ENCODE assay signal across 8 cellular contexts in the genomic region with DNA sequence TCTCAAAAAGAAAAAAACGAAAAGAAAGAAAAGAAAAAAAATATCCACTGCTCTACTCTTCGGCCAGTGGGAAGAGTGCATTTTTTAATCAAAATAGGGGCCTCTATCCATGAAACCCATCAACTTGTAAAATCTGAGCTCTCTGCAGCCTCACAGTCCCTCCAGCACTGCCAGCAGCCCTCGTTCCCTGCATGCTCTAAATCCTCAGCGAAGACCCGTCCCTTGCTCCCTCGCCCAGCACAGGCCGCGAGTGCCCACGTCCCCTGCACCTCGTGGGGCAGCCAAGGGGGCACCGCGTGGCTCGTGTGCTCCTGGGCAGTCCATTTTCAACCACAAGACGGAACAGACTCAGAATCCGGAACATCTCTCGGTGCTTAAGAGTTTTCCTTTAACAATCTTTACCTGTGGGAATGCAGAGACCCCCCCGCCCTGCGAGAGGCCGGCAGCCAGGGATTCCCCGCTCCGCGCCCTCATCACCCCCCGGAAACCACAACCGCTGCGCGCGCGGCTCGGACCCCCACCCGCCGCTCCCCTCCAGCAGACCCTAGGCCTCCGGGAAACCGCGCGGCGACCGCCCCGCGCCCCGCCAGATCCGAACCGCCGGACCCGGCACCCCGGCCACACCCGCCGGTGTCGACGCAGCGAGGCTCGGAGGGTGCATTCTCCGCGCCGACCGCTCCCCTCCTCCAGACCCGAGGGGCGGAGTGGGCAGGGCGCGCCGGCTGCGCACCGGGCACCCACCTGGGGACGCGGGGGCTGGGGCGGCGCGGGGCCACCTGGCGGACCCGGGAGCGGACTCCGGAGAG. TPM values are rescaled to one million over a fixed set of nuclear protein-coding genes. Genes with fewer than 3 reads are reported as not detected.
DNase-seq lines count a peak whose midpoint lies in the region; ATAC-seq and TF ChIP-seq lines count a peak whose summit lies in the region.

No MANE protein-coding gene starts in this region.

- peak overlapping the region; percentile 92 for H3K4me3 Mint-ChIP-seq in activated CD4-positive, alpha-beta T cell treated with anti-CD3 and anti-CD28 coated beads, Interleukin-2, amount 10 ng/mL, durations not matched to agents 7 days and 5 days
- H3K4me3 Mint-ChIP-seq in natural killer cell treated with Interleukin-12 subunit alpha and Interleukin-12 subunit beta and Interleukin-15 and Interleukin-18, amount 100 ng/mL, for 72 hours = peak overlapping the region; percentile 96

- H3K4me3 ChIP-seq in dorsolateral prefrontal cortex = peak overlapping the region; percentile 70 to 99 (median 92)

- DNase-seq in activated CD4-positive, alpha-beta T cell treated with anti-CD3 and anti-CD28 coated beads, Interleukin-2, amount 10 ng/mL, durations not matched to agents 7 days and 5 days = no peak
- DNase-seq in activated CD4-positive, alpha-beta T cell treated with anti-CD3 and anti-CD28 coated beads, Interleukin-2, amount 50 U/mL, for 1 hour = no peak
- peak; percentile 64 for DNase-seq in NCI-H2227 treated with DMSO at 0.1 percent for 48 hours (lab: John Stamatoyannopoulos, UW)
- no peak for DNase-seq in dorsolateral prefrontal cortex
- peak; percentile 69 for DNase-seq in natural killer cell treated with Interleukin-12 subunit alpha and Interleukin-12 subunit beta and Interleukin-15 and Interleukin-18, amount 100 ng/mL, for 72 hours (ENCODE audit: low spot score)
- no peak for DNase-seq in amniotic stem cell (lab: John Stamatoyannopoulos, UW)

- POLR2A ChIA-PET in activated CD4-positive, alpha-beta T cell treated with anti-CD3 and anti-CD28 coated beads, Interleukin-2, amount 10 ng/mL, durations not matched to agents 7 days and 5 days (lab: Charles Lee) = interaction anchor here (1.1 kb wide), 1 partner anchor 17 kb away, joined by 3 read pairs; no protein-coding TSS in a partner anchor

- TF ChIP-seq CTCF in dorsolateral prefrontal cortex (IDR thresholded peaks at IDR 0.05 in 54 of 56, conservative IDR thresholded peaks at IDR 0.05 in 2 of 56; ENCODE audit: low read depth in 1 of 56, partially characterized antibody in 56 of 56) = no peak

- peak overlapping the region in 45 of 59 donors; percentile 4 to 90 (median 76) for H3K27ac ChIP-seq in dorsolateral prefrontal cortex

- intact Hi-C loops in dorsolateral prefrontal cortex (cut with DNase I) = loop anchor here in 1 of 2 donors (2.0 to 10.0 kb wide), 3 partner anchors 16 to 290 kb away; partner anchors contain the start of genes DPY19L3 and NUDT19

- H3K36me3 Mint-ChIP-seq in activated CD4-positive, alpha-beta T cell treated with anti-CD3 and anti-CD28 coated beads, Interleukin-2, amount 10 ng/mL, durations not matched to agents 7 days and 5 days (ENCODE audit: low read depth) = peaks cover 10% of the 10 kb centered on the region
- H3K36me3 Mint-ChIP-seq in natural killer cell treated with Interleukin-12 subunit alpha and Interleukin-12 subunit beta and Interleukin-15 and Interleukin-18, amount 100 ng/mL, for 72 hours = no peaks in the 10 kb centered on the region

- H3K27ac Mint-ChIP-seq in activated CD4-positive, alpha-beta T cell treated with anti-CD3 and anti-CD28 coated beads, Interleukin-2, amount 10 ng/mL, durations not matched to agents 7 days and 5 days = peak overlapping the region; percentile 90
- peak overlapping the region; percentile 70 to 78 for H3K27ac Mint-ChIP-seq in natural killer cell treated with Interleukin-12 subunit alpha and Interleukin-12 subunit beta and Interleukin-15 and Interleukin-18, amount 100 ng/mL, for 72 hours

- CTCF ChIA-PET in activated CD4-positive, alpha-beta T cell treated with anti-CD3 and anti-CD28 coated beads, Interleukin-2, amount 10 ng/mL, durations not matched to agents 7 days and 5 days (lab: Charles Lee) = interaction anchor here (0.5 to 0.6 kb wide), 3 partner anchors 33 to 1048 kb away, joined by 3 to 4 read pairs (median 3); no protein-coding TSS in a partner anchor

- H3K9me3 Mint-ChIP-seq in activated CD4-positive, alpha-beta T cell treated with anti-CD3 and anti-CD28 coated beads, Interleukin-2, amount 10 ng/mL, durations not matched to agents 7 days and 5 days = no peaks in the 10 kb centered on the region
- no peaks in the 10 kb centered on the region for H3K9me3 Mint-ChIP-seq in natural killer cell treated with Interleukin-12 subunit alpha and Interleukin-12 subunit beta and Interleukin-15 and Interleukin-18, amount 100 ng/mL, for 72 hours

- H3K27me3 Mint-ChIP-seq in activated CD4-positive, alpha-beta T cell treated with anti-CD3 and anti-CD28 coated beads, Interleukin-2, amount 10 ng/mL, durations not matched to agents 7 days and 5 days = peaks cover 15% of the 10 kb centered on the region
- H3K27me3 Mint-ChIP-seq in natural killer cell treated with Interleukin-12 subunit alpha and Interleukin-12 subunit beta and Interleukin-15 and Interleukin-18, amount 100 ng/mL, for 72 hours = peaks cover 5 to 6% of the 10 kb centered on the region in 2 donors

- peaks cover 44% of the 10 kb centered on the region for H3K4me1 Mint-ChIP-seq in activated CD4-positive, alpha-beta T cell treated with anti-CD3 and anti-CD28 coated beads, Interleukin-2, amount 10 ng/mL, durations not matched to agents 7 days and 5 days
- peaks cover 34 to 37% of the 10 kb centered on the region in 2 donors for H3K4me1 Mint-ChIP-seq in natural killer cell treated with Interleukin-12 subunit alpha and Interleukin-12 subunit beta and Interleukin-15 and Interleukin-18, amount 100 ng/mL, for 72 hours (ENCODE audit: low read depth in 2 of 2)

- H3K27me3 ChIP-seq in dorsolateral prefrontal cortex = peaks cover 0 to 15% (median 4%) of the 10 kb centered on the region in 45 donors

- no peak for ATAC-seq in natural killer cell treated with Interleukin-12 subunit alpha and Interleukin-12 subunit beta and Interleukin-15 and Interleukin-18, amount 100 ng/mL, for 72 hours
- ATAC-seq in GM18870 (IDR thresholded peaks at IDR 0.05; ENCODE audit: unreplicated experiment) (no peak), HG03139 (IDR thresholded peaks at IDR 0.05; ENCODE audit: unreplicated experiment) (no peak)

RNA-seq across cellular contexts. Expression of gene ANKRD27, which starts 0.6 kb away (rescaled TPM):
- 10 to 100 TPM; 49.3 to 49.8 TPM for total RNA-seq in activated CD4-positive, alpha-beta T cell treated with anti-CD3 and anti-CD28 coated beads, Interleukin-2, amount 10 ng/mL, durations not matched to agents 7 days and 5 days
- 10 to 100 TPM; 27.8 to 59.7 (median 42.6) TPM for total RNA-seq in dorsolateral prefrontal cortex
- 10 to 100 TPM; 47.3 to 55.6 TPM for total RNA-seq in natural killer cell treated with Interleukin-12 subunit alpha and Interleukin-12 subunit beta and Interleukin-15 and Interleukin-18, amount 100 ng/mL, for 72 hours

RNA-seq across cellular contexts. Expression of gene RGS9BP, which starts 1.3 kb away (rescaled TPM):
- under 1 TPM; 0.35 TPM for total RNA-seq in activated CD4-positive, alpha-beta T cell treated with anti-CD3 and anti-CD28 coated beads, Interleukin-2, amount 10 ng/mL, durations not matched to agents 7 days and 5 days
- total RNA-seq in dorsolateral prefrontal cortex = 1 to 10 TPM in 109 of 120 experiments, under 1 TPM in 11; 0.36 to 4.8 (median 1.8) TPM
- under 1 TPM in 1 of 2 donors, not detected in 1; 0.20 TPM for total RNA-seq in natural killer cell treated with Interleukin-12 subunit alpha and Interleukin-12 subunit beta and Interleukin-15 and Interleukin-18, amount 100 ng/mL, for 72 hours

RNA-seq across cellular contexts. Expression of gene NUDT19, which starts 17.3 kb away (rescaled TPM):
- total RNA-seq in activated CD4-positive, alpha-beta T cell treated with anti-CD3 and anti-CD28 coated beads, Interleukin-2, amount 10 ng/mL, durations not matched to agents 7 days and 5 days = 10 to 100 TPM; 15.6 to 16.0 TPM
- total RNA-seq in dorsolateral prefrontal cortex = 1 to 10 TPM; 4.0 to 9.7 (median 6.3) TPM
- total RNA-seq in natural killer cell treated with Interleukin-12 subunit alpha and Interleukin-12 subunit beta and Interleukin-15 and Interleukin-18, amount 100 ng/mL, for 72 hours = 10 to 100 TPM; 19.6 to 21.7 TPM

RNA-seq across cellular contexts. Expression of gene TDRD12, which starts 45.2 kb away (rescaled TPM):
- total RNA-seq in activated CD4-positive, alpha-beta T cell treated with anti-CD3 and anti-CD28 coated beads, Interleukin-2, amount 10 ng/mL, durations not matched to agents 7 days and 5 days = under 1 TPM; 0.25 to 0.52 TPM
- total RNA-seq in dorsolateral prefrontal cortex = 1 to 10 TPM in 40 of 120 experiments, under 1 TPM in 79, not detected in 1; 0.20 to 3.9 (median 0.83) TPM
- total RNA-seq in natural killer cell treated with Interleukin-12 subunit alpha and Interleukin-12 subunit beta and Interleukin-15 and Interleukin-18, amount 100 ng/mL, for 72 hours = under 1 TPM in 1 of 2 donors, not detected in 1; 0.29 TPM

Comparison
In these comparisons a context has a peak if more than half of its experiments do, and no peak if none do; other contexts are left out.
1. DNase-seq: peak in NCI-H2227 treated with DMSO at 0.1 percent for 48 hours (single experiment) and natural killer cell treated with Interleukin-12 subunit alpha and Interleukin-12 subunit beta and Interleukin-15 and Interleukin-18, amount 100 ng/mL, for 72 hours (single experiment); none in activated CD4-positive, alpha-beta T cell treated with anti-CD3 and anti-CD28 coated beads, Interleukin-2, amount 10 ng/mL, durations not matched to agents 7 days and 5 days (single experiment), activated CD4-positive, alpha-beta T cell treated with anti-CD3 and anti-CD28 coated beads, Interleukin-2, amount 50 U/mL, for 1 hour (single experiment), dorsolateral prefrontal cortex (0 of 10) and amniotic stem cell (single experiment).